ENCODE assay signal across 16 cellular contexts in genomic region chr12:174596-174995, GRCh38. TPM values are rescaled to one million over a fixed set of nuclear protein-coding genes. Genes with fewer than 3 reads are reported as not detected.
DNase-seq lines count a peak whose midpoint lies in the region; ATAC-seq and TF ChIP-seq lines count a peak whose summit lies in the region.
"Had no signal": no experiment of that assay in that cellular context is flagged by ENCODE, and none has a peak within 500 bp of the region (broad histone marks: within the 10 kb centered on the region; RNA-seq: fewer than 3 reads in every experiment).

No MANE protein-coding gene starts in this region.

- intact Hi-C loops in right cardiac atrium (cut with DNase I) = no loop called here

- no peak overlapping the region for H3K9ac ChIP-seq in parathyroid adenoma

- H3K4me2 ChIP-seq in parathyroid adenoma (ENCODE audit: low read length) = peak overlapping the region; percentile 24
- H3K4me2 ChIP-seq: GM23338 had no signal

- peaks cover 19% of the 10 kb centered on the region for H3K4me1 ChIP-seq in right cardiac atrium (ENCODE audit: control insufficient read depth, insufficient read depth, low read length)
- H3K4me1 ChIP-seq in right atrium auricular region = peaks cover 3 to 80% of the 10 kb centered on the region in 2 donors
- peaks cover 67% of the 10 kb centered on the region for H3K4me1 ChIP-seq in parathyroid adenoma

- ATAC-seq in right cardiac atrium (no peak), HG03135 (IDR thresholded peaks at IDR 0.05; ENCODE audit: unreplicated experiment) (no peak)
- ATAC-seq: CD8-positive, alpha-beta T cell; GM23338 had no signal

- TF ChIP-seq CTCF in right atrium auricular region (IDR thresholded peaks at IDR 0.05) (no peak), parathyroid adenoma (IDR thresholded peaks at IDR 0.05) (no peak)

- H3K27ac ChIP-seq in right cardiac atrium (ENCODE audit: low read length) (no peak overlapping the region), right atrium auricular region (peak overlapping the region in 1 of 2 donors; percentile 27), parathyroid adenoma (peak overlapping the region; percentile 99)
- H3K27ac ChIP-seq: 22Rv1, HL-60 had no signal

- no peaks in the 10 kb centered on the region for H3K36me3 ChIP-seq in right atrium auricular region
- H3K36me3 ChIP-seq in parathyroid adenoma (ENCODE audit: control insufficient read depth, insufficient read depth, low read length) = no peaks in the 10 kb centered on the region

- H3K27me3 ChIP-seq in right cardiac atrium (ENCODE audit: control insufficient read depth, insufficient read depth) (no peaks in the 10 kb centered on the region), right atrium auricular region (no peaks in the 10 kb centered on the region), parathyroid adenoma (ENCODE audit: control insufficient read depth, insufficient read depth, low read length) (no peaks in the 10 kb centered on the region)

- H3K4me3 ChIP-seq in right cardiac atrium (ENCODE audit: low read length) (no peak overlapping the region), right atrium auricular region (no peak overlapping the region), parathyroid adenoma (ENCODE audit: low read depth, low read length) (no peak overlapping the region)
- H3K4me3 ChIP-seq: GM23338 had no signal

- DNase-seq in NCI-H146 (lab: John Stamatoyannopoulos, UW) (peak; percentile 27), NCI-H146 treated with DMSO at 0.1 percent for 48 hours (lab: John Stamatoyannopoulos, UW; ENCODE audit: unreplicated experiment) (no peak), right cardiac atrium (peak in 2 of 3 donors; percentile 18 to 63), right atrium auricular region (ENCODE audit: low spot score) (no peak), activated gamma-delta T cell (lab: John Stamatoyannopoulos, UW) (no peak)
- DNase-seq: CD8-positive, alpha-beta T cell; DMS153; GDM1; H9 had no signal

- H3K79me2 ChIP-seq in parathyroid adenoma = no peaks in the 10 kb centered on the region

- peak overlapping the region; percentile 58 for H2AFZ ChIP-seq in parathyroid adenoma
- H2AFZ ChIP-seq: GM23338 had no signal

- WGBS in right cardiac atrium = 70% methylated on average over 23 of the region's 23 CpGs

- no peaks in the 10 kb centered on the region for H3K9me3 ChIP-seq in right cardiac atrium (ENCODE audit: control insufficient read depth, low read length)
- H3K9me3 ChIP-seq in right atrium auricular region = no peaks in the 10 kb centered on the region
- no peaks in the 10 kb centered on the region for H3K9me3 ChIP-seq in parathyroid adenoma (ENCODE audit: control insufficient read depth, low read length)

RNA-seq across cellular contexts. Expression of gene SLC6A12, which starts 39.4 kb away (rescaled TPM):
- total RNA-seq in right cardiac atrium = 1 to 10 TPM in 3 of 4 donors, under 1 TPM in 1; 0.89 to 2.9 (median 1.3) TPM
- polyA plus RNA-seq in right cardiac atrium = 0.20 TPM
- 1 to 10 TPM in 1 of 2 donors, not detected in 1; 1.1 TPM for total RNA-seq in right atrium auricular region
- total RNA-seq: A673; CD8-positive, alpha-beta T cell had no signal
- polyA plus RNA-seq: BJ, GM23338 had no signal

Comparison
In these comparisons a context has a peak if more than half of its experiments do, and no peak if none do; other contexts are left out.
1. DNase-seq: peak in NCI-H146 (single experiment) and right cardiac atrium (2 of 3); none in NCI-H146 treated with DMSO at 0.1 percent for 48 hours (single experiment), right atrium auricular region (single experiment) and activated gamma-delta T cell (single experiment).